8 cellular contexts compared by ENCODE assay signal in the genomic region with DNA sequence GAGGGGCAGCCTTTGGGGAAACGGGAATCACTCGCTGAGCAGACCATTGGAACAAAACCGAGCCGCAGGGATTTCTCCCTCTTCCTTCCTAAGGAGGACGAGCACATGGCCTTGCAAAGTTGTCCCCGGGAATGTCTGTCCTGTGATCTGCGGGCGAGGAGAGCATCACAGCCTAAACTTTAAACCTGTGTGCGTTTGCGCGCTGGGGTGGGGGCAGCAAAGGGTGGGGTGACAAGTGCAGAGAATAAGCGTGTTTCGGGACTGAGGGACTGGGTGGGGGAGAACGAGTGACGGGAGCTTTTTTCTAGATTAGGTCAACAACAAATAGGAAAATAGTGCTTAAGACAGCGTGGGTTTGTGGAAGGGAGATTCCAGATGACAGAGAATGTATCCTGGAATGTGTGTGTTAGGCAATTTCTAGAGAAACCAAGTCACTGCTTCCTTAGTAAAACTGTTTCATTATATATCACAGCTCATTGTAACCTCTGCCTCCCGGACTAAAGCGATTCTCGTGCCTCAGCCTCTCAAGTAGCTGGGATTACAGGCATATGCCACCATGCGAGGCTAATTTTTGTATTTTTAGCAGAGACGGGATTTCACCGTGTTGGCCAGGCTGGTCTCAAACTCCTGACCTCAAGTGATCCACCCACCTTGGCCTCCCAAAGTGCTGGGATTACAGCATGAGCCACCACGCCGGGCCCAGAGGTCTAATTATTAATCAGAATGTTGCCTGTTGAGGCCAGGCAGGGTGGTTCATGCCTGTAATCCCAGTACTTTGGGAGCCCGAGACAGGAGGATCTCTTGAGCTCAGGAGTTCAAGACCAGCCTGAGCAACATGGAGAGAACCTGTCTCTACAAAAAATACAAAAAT. TPM values are rescaled to one million over a fixed set of nuclear protein-coding genes. Genes with fewer than 3 reads are reported as not detected.
A peak's percentile ranks its signal among the peaks of the same experiment; 100 is the strongest.
DNase-seq lines count a peak whose midpoint lies in the region; ATAC-seq, FAIRE-seq and TF ChIP-seq lines count a peak whose summit lies in the region.
"Not testable (repeated sequence)": the region's sequence is repeated elsewhere in the genome, so short reads cannot be mapped to it uniquely, and the experiment has no call there.

A gene (minus strand): TSS at position 169 of the 871 bp plus-strand sequence. CDS start 271 bp downstream, outside the sequence.

- not testable (repeated sequence) for H3K36me3 Mint-ChIP-seq in activated T-cell treated with anti-CD3 and anti-CD28 coated beads, Interleukin-2, amount 50 U/mL, for 4 hours (ENCODE audit: insufficient read depth); naive B cell

- intact Hi-C loops in right cardiac atrium (cut with DNase I), result not testable (repeated sequence)

- not testable (repeated sequence) for TF ChIP-seq POLR2A in A549 (IDR thresholded peaks at IDR 0.05; ENCODE audit: low read length)

- POLR2A ChIA-PET in A549 (lab: Yijun Ruan, JAX), result interaction anchor here (0.8 to 2.9 kb wide), 2 partner anchors 23 to 40 kb away, joined by 3 to 12 read pairs; no protein-coding TSS in a partner anchor

- CTCF ChIA-PET in A549 (lab: Yijun Ruan, JAX), result interaction anchor here (1.2 to 4.0 kb wide), 4 partner anchors 11 to 20 kb away, joined by 3 to 20 read pairs (median 12); no protein-coding TSS in a partner anchor

- peaks cover 14% of the 10 kb centered on the region for H3K27me3 Mint-ChIP-seq in activated T-cell treated with anti-CD3 and anti-CD28 coated beads, Interleukin-2, amount 50 U/mL, for 4 hours (ENCODE audit: low read depth)
- peaks cover 5 to 29% (median 20%) of the 10 kb centered on the region in 3 donors for H3K27me3 Mint-ChIP-seq in naive B cell

- not testable (repeated sequence) for FAIRE-seq in A549 (lab: Jason Lieb, UNC)

- peak within 1 kb of the TSS in 4 of 6 donors; percentile 12 to 73 (median 52) for H3K27ac Mint-ChIP-seq in naive B cell

- not testable (repeated sequence) for H3K9me3 Mint-ChIP-seq in activated T-cell treated with anti-CD3 and anti-CD28 coated beads, Interleukin-2, amount 50 U/mL, for 4 hours; naive B cell

- H3K27me3 ChIP-seq in NT2/D1 (ENCODE audit: insufficient read depth, insufficient read length), result peaks cover 20% of the 10 kb centered on the region
- not testable (repeated sequence) for H3K27me3 ChIP-seq in right cardiac atrium (ENCODE audit: control insufficient read depth, insufficient read depth)

- 77% methylated on average over 22 of the region's 25 CpGs for WGBS in A549 (ENCODE audit: missing lambda C conversion rate)
- 25% methylated on average over 25 of the region's 25 CpGs for WGBS in right cardiac atrium

- H3K9me3 ChIP-seq in A549; NT2/D1 (ENCODE audit: insufficient read depth, low read length); right cardiac atrium (ENCODE audit: control insufficient read depth, low read length): not testable (repeated sequence)

- TF ChIP-seq RAD21 in A549 (conservative IDR thresholded peaks at IDR 0.05 in 1 of 2, IDR thresholded peaks at IDR 0.05 in 1 of 2), result not testable (repeated sequence)

- H3K4me1 Mint-ChIP-seq in activated T-cell treated with anti-CD3 and anti-CD28 coated beads, Interleukin-2, amount 50 U/mL, for 4 hours (ENCODE audit: low read depth), result peaks cover 28% of the 10 kb centered on the region
- H3K4me1 Mint-ChIP-seq in naive B cell, result peaks cover 31 to 35% (median 33%) of the 10 kb centered on the region in 3 donors

- H3K36me3 ChIP-seq in NT2/D1 (ENCODE audit: insufficient read depth, insufficient read length, low read length), result not testable (repeated sequence)

- not testable (repeated sequence) for TF ChIP-seq EP300 in A549 (IDR thresholded peaks at IDR 0.05)

- DNase-seq in A549 (ENCODE audit: low read depth in 1 of 2, low spot score in 1 of 2); NT2/D1 (ENCODE audit: low read depth, low spot score); activated T-cell treated with anti-CD3 and anti-CD28 coated beads, Interleukin-2, amount 50 U/mL, for 4 hours; coronary artery (ENCODE audit: low spot score); naive B cell: not testable (repeated sequence)
- peak in 2 of 3 donors; percentile 36 to 72 for DNase-seq in right cardiac atrium
- DNase-seq in stimulated activated CD4-positive, alpha-beta T cell treated with anti-CD3 and anti-CD28 coated beads, Interleukin-15, amount 100 ng/mL, for 24 hours, result peak; percentile 61

- H3K4me3 ChIP-seq in A549, result peak within 1 kb of the TSS; percentile 78
- H3K4me3 ChIP-seq in GM12875 (ENCODE audit: low read depth, low read length), result peak within 1 kb of the TSS; percentile 34
- peak within 1 kb of the TSS; percentile 44 for H3K4me3 ChIP-seq in NT2/D1 (ENCODE audit: insufficient read length, low read depth)
- H3K4me3 ChIP-seq in coronary artery, result peak within 1 kb of the TSS; percentile 81
- peak within 1 kb of the TSS; percentile 77 for H3K4me3 ChIP-seq in right cardiac atrium (ENCODE audit: low read length)

- H3K4me2 ChIP-seq in A549, result peak within 1 kb of the TSS; percentile 92

- peak within 1 kb of the TSS; percentile 72 for H3K9ac ChIP-seq in NT2/D1 (ENCODE audit: insufficient read length, low read depth)

- not testable (repeated sequence) for TF ChIP-seq CTCF in A549 (IDR thresholded peaks at IDR 0.05); GM12875 (IDR thresholded peaks at IDR 0.05; ENCODE audit: borderline replicate concordance, insufficient read depth, low read depth, low read length); coronary artery (IDR thresholded peaks at IDR 0.05)

- ATAC-seq in A549; naive B cell (ENCODE audit: low read depth in 2 of 2): not testable (repeated sequence)
- ATAC-seq in activated T-cell treated with anti-CD3 and anti-CD28 coated beads, Interleukin-2, amount 50 U/mL, for 4 hours, result peak; percentile 9
- peak in 1 of 2 donors; percentile 12 for ATAC-seq in right cardiac atrium

- peak within 1 kb of the TSS; percentile 19 to 32; a peak in 5 of 6 replicates for H3K27ac ChIP-seq in A549
- H3K27ac ChIP-seq in coronary artery, result peak within 1 kb of the TSS; percentile 3 to 70
- H3K27ac ChIP-seq in right cardiac atrium (ENCODE audit: low read length), result peak within 1 kb of the TSS; percentile 32

- H3K4me1 ChIP-seq in A549, result peaks cover 23% of the 10 kb centered on the region
- not testable (repeated sequence) for H3K4me1 ChIP-seq in NT2/D1 (ENCODE audit: insufficient read depth, insufficient read length); right cardiac atrium (ENCODE audit: control insufficient read depth, insufficient read depth, low read length)

- peak within 1 kb of the TSS; percentile 80 for H3K4me3 Mint-ChIP-seq in activated T-cell treated with anti-CD3 and anti-CD28 coated beads, Interleukin-2, amount 50 U/mL, for 4 hours
- H3K4me3 Mint-ChIP-seq in naive B cell, result peak within 1 kb of the TSS; percentile 78 to 96 (median 90)

RNA-seq across cellular contexts. Expression of the gene that starts here (rescaled TPM):
- polyA plus RNA-seq in A549 (2011; rRNA removed) (18.4 and 20.0 TPM in 2 replicates), A549 (2017; fragmentation: RNase III; extraction: RNeasy Plus Mini Kit Qiagen cat#74134 plus additional on column Dnase treatment) (9.6 to 11.2 TPM (median 9.9 TPM) in 3 replicates), right cardiac atrium (12.0 TPM), naive B cell (ENCODE audit: low read depth in 6 of 6) (1 to 10 TPM in 3 of 6 donors, under 1 TPM in 2, not detected in 1; 0.43 to 3.0 (median 1.5) TPM)
- 18.1 and 22.4 TPM in 2 replicates for polyA plus RNA-seq in A549 (2012; cell fraction: cytosol; rRNA removed)
- polyA plus RNA-seq in A549 (2012; cell fraction: nucleus; rRNA removed), result 7.9 and 8.5 TPM in 2 replicates
- 8.9 and 10.0 TPM in 2 replicates for polyA minus RNA-seq in A549 (2011; rRNA and poly(A)+ RNA removed)
- 10 to 100 TPM; 14.9 to 24.3 (median 19.2) TPM for total RNA-seq in activated T-cell treated with anti-CD3 and anti-CD28 coated beads, Interleukin-2, amount 50 U/mL, for 4 hours
- total RNA-seq in right cardiac atrium, result 1 to 10 TPM; 5.9 to 7.4 (median 6.9) TPM
